ENCODE assay signal across 1 cellular context in the genomic region with DNA sequence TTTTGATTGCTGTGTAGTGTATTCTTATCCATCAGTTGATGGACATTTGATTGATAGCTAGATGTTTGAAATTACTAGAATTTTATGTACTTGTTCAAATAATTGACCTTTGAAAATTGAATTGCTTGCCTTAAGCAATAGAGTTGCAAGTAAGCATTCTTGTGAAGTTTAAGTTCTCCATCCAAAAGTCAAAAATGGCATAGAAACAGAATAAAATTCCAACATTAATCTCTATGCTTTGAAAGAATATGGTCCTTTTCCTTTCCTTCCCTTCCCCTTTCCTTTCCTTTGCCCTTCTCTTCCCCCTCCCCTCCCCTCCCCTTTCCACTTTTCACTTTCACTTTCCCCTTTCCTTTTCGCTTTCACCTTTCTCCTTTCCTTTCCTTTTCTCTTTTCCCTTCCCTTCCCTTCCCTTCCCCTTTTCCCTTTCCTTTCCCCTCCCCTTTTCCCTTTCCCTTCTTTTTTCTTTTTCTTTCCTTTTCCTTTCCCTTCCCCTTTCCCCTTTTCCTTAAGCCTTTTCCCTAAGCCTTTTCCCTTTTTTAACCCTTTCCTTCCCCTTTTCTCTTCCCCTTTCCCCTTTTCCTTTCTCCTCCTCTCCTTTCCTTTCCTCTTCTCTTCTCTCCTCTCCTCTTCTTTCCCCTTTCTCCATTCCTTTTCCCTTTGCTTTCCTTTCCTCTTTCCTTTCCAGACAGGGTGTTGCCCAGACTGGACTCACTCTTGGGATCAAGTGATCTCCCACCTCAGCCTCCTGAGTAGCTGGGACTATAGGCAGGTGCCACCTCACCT.
TF ChIP-seq lines count a peak whose summit lies in the region.

No MANE protein-coding gene starts in this region.

TF ChIP-seq in HepG2, 621 proteins besides CTCF, POLR2A, EP300 and RAD21 (continued from another document):
- TF ChIP-seq, protein P1, sequence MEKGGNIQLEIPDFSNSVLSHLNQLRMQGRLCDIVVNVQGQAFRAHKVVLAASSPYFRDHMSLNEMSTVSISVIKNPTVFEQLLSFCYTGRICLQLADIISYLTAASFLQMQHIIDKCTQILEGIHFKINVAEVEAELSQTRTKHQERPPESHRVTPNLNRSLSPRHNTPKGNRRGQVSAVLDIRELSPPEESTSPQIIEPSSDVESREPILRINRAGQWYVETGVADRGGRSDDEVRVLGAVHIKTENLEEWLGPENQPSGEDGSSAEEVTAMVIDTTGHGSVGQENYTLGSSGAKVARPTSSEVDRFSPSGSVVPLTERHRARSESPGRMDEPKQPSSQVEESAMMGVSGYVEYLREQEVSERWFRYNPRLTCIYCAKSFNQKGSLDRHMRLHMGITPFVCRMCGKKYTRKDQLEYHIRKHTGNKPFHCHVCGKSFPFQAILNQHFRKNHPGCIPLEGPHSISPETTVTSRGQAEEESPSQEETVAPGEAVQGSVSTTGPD (CRISPR knock-in tag; IDR thresholded peaks at IDR 0.05): no peak
- TF ChIP-seq ZFP41 (CRISPR knock-in tag; IDR thresholded peaks at IDR 0.05; ENCODE audit: borderline replicate concordance) (no peak), ZNF776 (CRISPR knock-in tag; IDR thresholded peaks at IDR 0.05) (no peak), ZNF652 (CRISPR knock-in tag; IDR thresholded peaks at IDR 0.05; ENCODE audit: borderline replicate concordance, low read depth) (peak; percentile 70), ZNF644 (CRISPR knock-in tag; IDR thresholded peaks at IDR 0.05; ENCODE audit: low read depth) (no peak)
- TF ChIP-seq, protein P2, sequence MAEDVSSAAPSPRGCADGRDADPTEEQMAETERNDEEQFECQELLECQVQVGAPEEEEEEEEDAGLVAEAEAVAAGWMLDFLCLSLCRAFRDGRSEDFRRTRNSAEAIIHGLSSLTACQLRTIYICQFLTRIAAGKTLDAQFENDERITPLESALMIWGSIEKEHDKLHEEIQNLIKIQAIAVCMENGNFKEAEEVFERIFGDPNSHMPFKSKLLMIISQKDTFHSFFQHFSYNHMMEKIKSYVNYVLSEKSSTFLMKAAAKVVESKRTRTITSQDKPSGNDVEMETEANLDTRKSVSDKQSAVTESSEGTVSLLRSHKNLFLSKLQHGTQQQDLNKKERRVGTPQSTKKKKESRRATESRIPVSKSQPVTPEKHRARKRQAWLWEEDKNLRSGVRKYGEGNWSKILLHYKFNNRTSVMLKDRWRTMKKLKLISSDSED (CRISPR knock-in tag; IDR thresholded peaks at IDR 0.05): no peak
